ENCODE assay signal across 8 cellular contexts in genomic region chr19:12035220-12036172, GRCh38. TPM values are rescaled to one million over a fixed set of nuclear protein-coding genes. Genes with fewer than 3 reads are reported as not detected.
DNase-seq lines count a peak whose midpoint lies in the region; ATAC-seq and TF ChIP-seq lines count a peak whose summit lies in the region.

Gene ZNF433 (minus strand): TSS chr19:12035679. CDS start chr19:12035539, 140 bp downstream.

- DNase-seq in GM10248 (ENCODE audit: extremely low spot score) (peak; percentile 93), NCI-H446 treated with DMSO at 0.1 percent for 48 hours (lab: John Stamatoyannopoulos, UW) (peak; percentile 32), dermis blood vessel endothelial cell (peak; percentile 80), left kidney (ENCODE audit: low read depth, low spot score) (peak; percentile 98), NOMO-1 treated with dmso at 0.1 percent for 144 hours (lab: John Stamatoyannopoulos, UW; ENCODE audit: unreplicated experiment) (no peak)
- DNase-seq in activated CD4-positive, alpha-beta T cell treated with anti-CD3 and anti-CD28 coated beads, Interleukin-2, amount 50 U/mL, for 4 hours, result peak; percentile 55 to 60
- peak; percentile 8 to 66 for DNase-seq in stimulated activated CD4-positive, alpha-beta T cell treated with anti-CD3 and anti-CD28 coated beads, Interleukin-1b, Interleukin-23, amount 100 ng/mL, for 1 hour (ENCODE audit: low read depth in 2 of 2)

- TF ChIP-seq CTCF in GM10248 (IDR thresholded peaks at IDR 0.05; ENCODE audit: control extremely low read depth, extremely low read depth, low read depth, missing control alignments), result no peak

- CTCF ChIA-PET in GM10248 (lab: Yijun Ruan, JAX), result interaction anchor here (0.8 to 3.0 kb wide), 11 partner anchors 11 to 237 kb away, joined by 3 to 18 read pairs (median 9); partner anchors contain the start of genes ZNF20, ZNF491 and ZNF700

- POLR2A ChIA-PET in GM10248 (lab: Yijun Ruan, JAX), result interaction anchor here (0.6 to 2.2 kb wide), 9 partner anchors 17 to 512 kb away, joined by 3 to 18 read pairs (median 4); partner anchors contain the start of genes ZNF700, ZNF844 and ZNF878

- ATAC-seq in HG02798 (IDR thresholded peaks at IDR 0.05; ENCODE audit: poor library complexity, unreplicated experiment), result peak; percentile 95

RNA-seq across cellular contexts. Expression of gene ZNF433, which starts in this region (rescaled TPM):
- 2.0 and 2.6 TPM in 2 replicates for total RNA-seq in dermis blood vessel endothelial cell
